Comparison of ENCODE assay signal across 8 cellular contexts in the genomic region with DNA sequence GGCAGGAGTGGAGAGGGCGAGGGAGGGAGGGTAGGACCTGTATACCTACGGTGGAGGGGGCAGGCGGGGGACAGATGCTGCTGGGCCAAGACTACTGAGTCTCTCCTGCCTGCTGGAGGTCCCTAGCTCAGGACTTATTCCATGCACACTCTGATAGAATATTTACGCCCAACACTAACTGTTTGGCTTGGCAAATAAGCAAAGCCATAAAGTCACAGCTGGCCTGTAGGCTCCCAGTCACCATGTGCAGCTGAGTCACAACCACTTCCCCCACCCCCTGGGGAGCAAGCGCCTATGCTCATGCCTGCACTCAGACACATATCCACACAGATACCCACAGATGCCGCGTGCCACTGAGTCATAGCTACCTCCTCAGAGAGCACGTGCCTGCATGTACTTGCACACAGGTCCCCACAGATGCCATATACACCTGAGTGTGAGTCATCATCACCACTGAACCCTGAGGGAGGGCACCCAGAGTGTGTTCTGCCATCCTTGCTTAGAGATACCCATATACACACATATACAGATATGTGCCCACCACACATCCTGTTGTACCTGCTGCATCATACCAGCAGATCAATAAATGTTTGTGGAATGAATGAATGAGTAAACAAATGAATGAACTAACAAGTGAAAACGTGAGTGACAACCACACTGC.
DNase-seq lines count a peak whose midpoint lies in the region; ATAC-seq, FAIRE-seq and TF ChIP-seq lines count a peak whose summit lies in the region.

No MANE protein-coding gene starts in this region.

- ATAC-seq in GM18907 (IDR thresholded peaks at IDR 0.05; ENCODE audit: unreplicated experiment) (peak; percentile 59), upper lobe of right lung (peak; percentile 51)

- no peaks in the 10 kb centered on the region for H3K9me3 ChIP-seq in prostate gland
- no peaks in the 10 kb centered on the region for H3K9me3 ChIP-seq in upper lobe of right lung

- 34% methylated on average over 9 of the region's 9 CpGs for WGBS in prostate gland

- intact Hi-C loops in prostate gland (cut with DNase I) (loop anchor here (5.0 kb wide), 4 partner anchors 43 to 608 kb away; no protein-coding TSS in a partner anchor), upper lobe of right lung (cut with DNase I) (loop anchor here (5.0 kb wide), 1 partner anchor 548 kb away; a partner anchor contains a TSS)

- H3K4me3 ChIP-seq in prostate gland, result no peak overlapping the region
- H3K4me3 ChIP-seq in upper lobe of right lung, result no peak overlapping the region

- H3K4me1 ChIP-seq in prostate gland (replicated peaks), result peaks cover 15% of the 10 kb centered on the region
- peaks cover 34% of the 10 kb centered on the region for H3K4me1 ChIP-seq in upper lobe of right lung

- no peaks in the 10 kb centered on the region for H3K36me3 ChIP-seq in prostate gland
- no peaks in the 10 kb centered on the region for H3K36me3 ChIP-seq in upper lobe of right lung

- TF ChIP-seq POLR2A in prostate gland (IDR thresholded peaks at IDR 0.05), result no peak

- H3K27me3 ChIP-seq in prostate gland (replicated peaks; ENCODE audit: insufficient read depth) (no peaks in the 10 kb centered on the region), upper lobe of right lung (no peaks in the 10 kb centered on the region)

- no peak for FAIRE-seq in frontal cortex (lab: Jason Lieb, UNC)

- peak; percentile 96 for DNase-seq in AG08396 (ENCODE audit: low spot score)
- peak; percentile 90 for DNase-seq in HK-2 (ENCODE audit: unreplicated experiment)
- DNase-seq in SIG-M5 (lab: John Stamatoyannopoulos, UW), result peak; percentile 66
- peak; percentile 95 for DNase-seq in activated naive CD4-positive, alpha-beta T cell treated with Interleukin-2 at 50 U/mL for 16 hours
- DNase-seq in frontal cortex (ENCODE audit: low spot score in 2 of 2), result peak; percentile 56 to 64
- peak; percentile 84 for DNase-seq in prostate gland (ENCODE audit: low spot score)
- DNase-seq in upper lobe of right lung, result peak; percentile 80

- peak overlapping the region; percentile 84 for H3K27ac ChIP-seq in prostate gland
- H3K27ac ChIP-seq in upper lobe of right lung, result peak overlapping the region; percentile 87

- peak in 1 of 4 experiments; percentile 13 for TF ChIP-seq CTCF in prostate gland (IDR thresholded peaks at IDR 0.05)
- TF ChIP-seq CTCF in upper lobe of right lung (IDR thresholded peaks at IDR 0.05), result no peak
